24 cellular contexts compared by ENCODE assay signal in genomic region chr1:38330799-38331198, GRCh38.
"Had no signal": no experiment of that assay in that cellular context is flagged by ENCODE, and none has a peak within 500 bp of the region (broad histone marks: within the 10 kb centered on the region; RNA-seq: fewer than 3 reads in every experiment).

No MANE protein-coding gene starts in this region.

- H3K4me3 ChIP-seq: colonic mucosa, gastroesophageal sphincter, heart right ventricle, left lung, lower lobe of right lung, mucosa of descending colon had no signal

- H3K9me3 Mint-ChIP-seq: effector memory CD8-positive, alpha-beta T cell; endodermal cell; mesothelial cell of epicardium had no signal

- FAIRE-seq: endometrium, frontal cortex, islet of Langerhans, keratinocyte had no signal

- H3K4me1 ChIP-seq: colonic mucosa, foreskin keratinocyte, gastroesophageal sphincter, heart right ventricle, left lung, lower lobe of right lung had no signal

- H3K4me3 Mint-ChIP-seq: dendritic cell treated with granulocyte-macrophage colony-stimulating factor and Interleukin-4, amounts not matched to agents 40 ng/mL and 50 ng/mL, for 4 days; effector memory CD8-positive, alpha-beta T cell; endodermal cell; mesothelial cell of epicardium had no signal

- H3K27me3 ChIP-seq: foreskin keratinocyte had no signal

- H3K27ac Mint-ChIP-seq: dendritic cell treated with granulocyte-macrophage colony-stimulating factor and Interleukin-4, amounts not matched to agents 40 ng/mL and 50 ng/mL, for 4 days; effector memory CD8-positive, alpha-beta T cell; endodermal cell; mesothelial cell of epicardium had no signal

- H3K4me1 Mint-ChIP-seq: endodermal cell had no signal

- H3K36me3 Mint-ChIP-seq: mesothelial cell of epicardium had no signal

- H3K36me3 ChIP-seq: colonic mucosa, gastroesophageal sphincter, heart right ventricle, left lung, lower lobe of right lung had no signal

- H3K27ac ChIP-seq: colonic mucosa, epithelial cell of prostate, foreskin keratinocyte, gastroesophageal sphincter, heart right ventricle, left lung, lower lobe of right lung had no signal

- H3K9me3 ChIP-seq: colonic mucosa, gastroesophageal sphincter, heart right ventricle, left lung, lower lobe of right lung, mucosa of descending colon had no signal

- DNase-seq: colonic mucosa; cortex of kidney; effector CD8-positive, alpha-beta T cell; effector memory CD8-positive, alpha-beta T cell; endodermal cell; erythroblast; foreskin keratinocyte; glutamatergic neuron; heart right ventricle; hippocampal formation; left cardiac atrium; left lung; left ventricle myocardium superior; lower lobe of right lung; mesenchymal stem cell; mucosa of descending colon had no signal
